Comparison of ENCODE assay signal across 14 cellular contexts in the genomic region with DNA sequence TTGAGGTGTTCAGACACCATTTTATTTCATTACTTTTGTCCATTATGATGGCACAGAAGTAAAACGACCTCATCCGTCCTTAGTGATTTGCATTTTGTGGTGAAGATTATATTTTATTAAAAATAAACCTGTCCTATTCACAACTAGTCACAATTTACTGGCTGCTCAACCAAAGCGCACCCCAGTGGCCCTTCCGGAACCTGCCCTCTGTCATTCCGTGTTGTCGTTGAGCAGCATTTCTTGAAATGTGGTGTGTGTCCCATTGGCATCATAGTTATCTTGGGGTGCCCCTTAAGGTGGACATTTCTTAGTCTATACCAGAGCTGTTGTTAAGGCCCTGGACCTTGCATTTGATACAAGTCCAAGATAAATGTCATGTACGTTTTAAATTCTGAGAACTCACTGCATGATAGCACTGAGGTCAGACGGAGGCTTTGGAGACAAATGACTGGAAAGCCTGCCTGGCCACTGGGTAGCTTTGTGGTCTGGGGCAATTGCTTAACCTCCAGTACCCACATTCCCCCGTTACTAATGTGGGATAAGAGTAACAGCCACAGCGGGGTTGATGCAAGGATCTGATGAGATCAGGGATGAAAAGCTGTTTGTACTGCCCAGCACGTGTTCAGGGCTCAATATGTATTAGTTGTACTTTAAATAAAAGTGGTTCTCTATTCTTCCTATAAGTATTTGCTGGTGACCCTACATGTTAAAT. TPM values are rescaled to one million over a fixed set of nuclear protein-coding genes. Genes with fewer than 3 reads are reported as not detected.
DNase-seq lines count a peak whose midpoint lies in the region; ATAC-seq and TF ChIP-seq lines count a peak whose summit lies in the region.
"Had no signal": no experiment of that assay in that cellular context is flagged by ENCODE, and none has a peak within 500 bp of the region (broad histone marks: within the 10 kb centered on the region; RNA-seq: fewer than 3 reads in every experiment).

No MANE protein-coding gene starts in this region.

- H3K27ac ChIP-seq in SK-N-SH (ENCODE audit: low read depth in 2 of 2, low read length in 1 of 2) (peak overlapping the region in 1 of 2 experiments; percentile 76; a peak in 2 of 4 replicates), fibroblast of lung (ENCODE audit: insufficient read depth, low read length) (peak overlapping the region; percentile 62)

- POLR2A ChIA-PET in SK-N-SH (lab: Yijun Ruan, JAX), result no interaction called here

- no peaks in the 10 kb centered on the region for H3K27me3 Mint-ChIP-seq in T-helper 17 cell

- TF ChIP-seq EP300 in SK-N-SH (IDR thresholded peaks at IDR 0.05; ENCODE audit: borderline replicate concordance in 1 of 2, low read depth in 1 of 2, low read length in 1 of 2), result no peak

- no peak for TF ChIP-seq CTCF in SK-N-SH (IDR thresholded peaks at IDR 0.05)
- peak in 1 of 2 donors; percentile 5 for TF ChIP-seq CTCF in fibroblast of lung (conservative IDR thresholded peaks at IDR 0.05 in 1 of 2, IDR thresholded peaks at IDR 0.05 in 1 of 2; ENCODE audit: low read depth in 1 of 2, low read length in 2 of 2)

- H2AFZ ChIP-seq in SK-N-SH (ENCODE audit: low read depth), result no peak overlapping the region
- no peak overlapping the region for H2AFZ ChIP-seq in fibroblast of lung (ENCODE audit: low read length)

- WGBS in SK-N-SH (ENCODE audit: low lambda C conversion rate), result 91% methylated on average over 11 of the region's 11 CpGs

- H3K4me3 ChIP-seq in SK-N-SH (ENCODE audit: low read depth in 2 of 2, low read length in 1 of 2) (no peak overlapping the region), fibroblast of lung (replicated peaks in 1 of 4; ENCODE audit: control extremely low read depth in 1 of 4, insufficient read depth in 1 of 4, low read depth in 3 of 4, low read length in 4 of 4) (no peak overlapping the region)

- H3K9ac ChIP-seq in SK-N-SH (no peak overlapping the region), fibroblast of lung (ENCODE audit: insufficient read depth, low read length) (no peak overlapping the region)

- no peak overlapping the region for H3K4me3 Mint-ChIP-seq in T-helper 17 cell

- peaks cover 50% of the 10 kb centered on the region for H3F3A ChIP-seq in SK-N-SH (replicated peaks; ENCODE audit: insufficient read depth)

- no peaks in the 10 kb centered on the region for H3K9me2 ChIP-seq in SK-N-SH

- no peak for ATAC-seq in SK-N-SH treated with all-trans-retinoic acid at 6 μM for 48 hours
- ATAC-seq in T-helper 17 cell, result no peak

- 0 out of 2 replicates have a peak overlapping the region, but pooled peaks have one; percentile 19 for H3K4me2 ChIP-seq in SK-N-SH
- H3K4me2 ChIP-seq in fibroblast of lung (ENCODE audit: extremely low read depth, insufficient read depth, low read length), result no peak overlapping the region

- peaks cover 9% of the 10 kb centered on the region for H3K4me1 Mint-ChIP-seq in T-helper 17 cell

- CTCF ChIA-PET in SK-N-SH (lab: Yijun Ruan, JAX), result interaction anchor here (0.8 to 1.0 kb wide), 2 partner anchors 14 to 244 kb away, joined by 3 to 4 read pairs; no protein-coding TSS in a partner anchor

- H3K9me3 ChIP-seq in SK-N-SH, result no peaks in the 10 kb centered on the region
- H3K9me3 ChIP-seq in T-helper 17 cell (ENCODE audit: control insufficient read depth, low read length, poor library complexity, severe bottlenecking), result no peaks in the 10 kb centered on the region
- H3K9me3 ChIP-seq in fibroblast of lung (ENCODE audit: control insufficient read depth, insufficient read depth, low read depth, low read length), result no peaks in the 10 kb centered on the region

- peak overlapping the region; percentile 60 for H3K27ac Mint-ChIP-seq in T-helper 17 cell

- H3K27me3 ChIP-seq in SK-N-SH (ENCODE audit: insufficient read depth) (no peaks in the 10 kb centered on the region), fibroblast of lung (ENCODE audit: control insufficient read depth, insufficient read depth, low read length) (no peaks in the 10 kb centered on the region)

- H3K4me1 ChIP-seq in SK-N-SH (ENCODE audit: control insufficient read depth in 1 of 2, insufficient read depth in 2 of 2, low read depth in 1 of 2, low read length in 1 of 2), result peaks cover 0 to 32% of the 10 kb centered on the region in 2 experiments; a peak in 3 of 4 replicates
- H3K4me1 ChIP-seq in fibroblast of lung (ENCODE audit: control insufficient read depth, extremely low read depth, insufficient read depth, low read length), result peaks cover 29% of the 10 kb centered on the region

- H3K36me3 ChIP-seq in SK-N-SH (replicated peaks in 1 of 2; ENCODE audit: control insufficient read depth in 1 of 2, insufficient read depth in 2 of 2, low read length in 1 of 2) (peaks cover 24 to 58% of the 10 kb centered on the region in 2 experiments), fibroblast of lung (ENCODE audit: control insufficient read depth, insufficient read depth, low read length) (no peaks in the 10 kb centered on the region)

- H3K79me2 ChIP-seq in SK-N-SH (ENCODE audit: insufficient read depth) (peaks cover 94% of the 10 kb centered on the region), fibroblast of lung (ENCODE audit: control insufficient read depth, insufficient read depth, low read length) (peaks cover 85% of the 10 kb centered on the region)

- TF ChIP-seq RAD21 in SK-N-SH (IDR thresholded peaks at IDR 0.05; ENCODE audit: low read length), result no peak

- H3K36me3 Mint-ChIP-seq in T-helper 17 cell (ENCODE audit: low read depth), result peaks cover 4% of the 10 kb centered on the region

- DNase-seq in SK-N-SH (no peak), T-helper 17 cell (no peak), fibroblast of lung (ENCODE audit: low read depth in 2 of 2) (peak; percentile 93 to 94), stromal cell of bone marrow (ENCODE audit: low read depth) (peak; percentile 83), GDM1 (lab: John Stamatoyannopoulos, UW) (no peak), NCI-H146 treated with DMSO at 0.1 percent for 48 hours (lab: John Stamatoyannopoulos, UW; ENCODE audit: unreplicated experiment) (no peak)
- no peak for DNase-seq in activated CD8-positive, alpha-beta memory T cell treated with anti-CD3 and anti-CD28 coated beads for 24 hours
- DNase-seq: 8988T; activated CD4-positive, alpha-beta T cell treated with anti-CD3 and anti-CD28 coated beads, Interleukin-2, amount 50 U/mL, for 48 hours; activated naive CD4-positive, alpha-beta T cell treated with anti-CD3 and anti-CD28 coated beads, Interleukin-2, amount 50 U/mL, for 16 hours; DMS153; NCI-H1436; NCI-H774 had no signal

- H4K20me1 ChIP-seq in SK-N-SH (ENCODE audit: insufficient read depth) (peaks cover 33% of the 10 kb centered on the region; the same call in 1 of the 2 replicates), fibroblast of lung (ENCODE audit: control insufficient read depth, extremely low read depth, insufficient read depth, low read length) (no peaks in the 10 kb centered on the region)

TF ChIP-seq in SK-N-SH, 30 proteins besides CTCF, POLR2A, EP300 and RAD21:
- TF ChIP-seq YY1 (IDR thresholded peaks at IDR 0.05; ENCODE audit: low read depth) (no peak), RFX5 (IDR thresholded peaks at IDR 0.05; ENCODE audit: low read length) (no peak), USF2 (IDR thresholded peaks at IDR 0.05; ENCODE audit: borderline replicate concordance, low read depth, low read length) (no peak), POLR2AphosphoS5 (IDR thresholded peaks at IDR 0.05; ENCODE audit: low read depth, low read length) (no peak)
TF ChIP-seq in SK-N-SH: peak in this region for 0.

TF ChIP-seq in SK-N-SH treated with all-trans-retinoic acid at 6 μM for 48 hours, 23 proteins besides CTCF, POLR2A, EP300 and RAD21:
- TF ChIP-seq ZFP3 (CRISPR knock-in tag; IDR thresholded peaks at IDR 0.05) (no peak), ZC3H10 (CRISPR knock-in tag; IDR thresholded peaks at IDR 0.05) (no peak), PATZ1 (CRISPR knock-in tag; IDR thresholded peaks at IDR 0.05; ENCODE audit: borderline replicate concordance) (no peak), CSDC2 (CRISPR knock-in tag; IDR thresholded peaks at IDR 0.05) (no peak)
TF ChIP-seq in SK-N-SH treated with all-trans-retinoic acid at 6 μM for 48 hours: peak in this region for 0.

RNA-seq across cellular contexts. Expression of gene BACH1, which starts 36.2 kb away (rescaled TPM):
- polyA plus RNA-seq in SK-N-SH (2012; rRNA removed), result 18.1 and 21.9 TPM in 2 replicates
- polyA plus RNA-seq in SK-N-SH (2012; cell fraction: cytosol; rRNA removed), result 24.3 and 24.6 TPM in 2 replicates
- polyA plus RNA-seq in SK-N-SH (2012; cell fraction: nucleus; rRNA removed), result 16.9 and 22.0 TPM in 2 replicates
- total RNA-seq in T-helper 17 cell, result 10 to 100 TPM; 55.6 to 64.2 TPM
- 127 and 138 TPM in 2 replicates for total RNA-seq in fibroblast of lung
- polyA plus RNA-seq in fibroblast of lung, result 36.4 and 38.2 TPM in 2 replicates
- polyA plus RNA-seq in fibroblast of lung (2012), result 16.9 and 22.6 TPM in 2 replicates
- 58.0 and 88.5 TPM in 2 replicates for polyA minus RNA-seq in fibroblast of lung (ENCODE audit: low replicate concordance)

Comparison
In these comparisons a context has a peak if more than half of its experiments do, and no peak if none do; other contexts are left out.
1. DNase-seq: peak in fibroblast of lung (2 of 2) and stromal cell of bone marrow (single experiment); none in SK-N-SH (single experiment), T-helper 17 cell (0 of 3), GDM1 (single experiment), NCI-H146 treated with DMSO at 0.1 percent for 48 hours (single experiment) and activated CD8-positive, alpha-beta memory T cell treated with anti-CD3 and anti-CD28 coated beads for 24 hours (single experiment).